27 cellular contexts compared by ENCODE assay signal in genomic region chr16:66574081-66574480, GRCh38. TPM values are rescaled to one million over a fixed set of nuclear protein-coding genes. Genes with fewer than 3 reads are reported as not detected.
"Had no signal": no experiment of that assay in that cellular context is flagged by ENCODE, and none has a peak within 500 bp of the region (broad histone marks: within the 10 kb centered on the region; RNA-seq: fewer than 3 reads in every experiment).

No MANE protein-coding gene starts in this region.

- DNase-seq: activated CD4-positive, alpha-beta T cell treated with anti-CD3 and anti-CD28 coated beads, Interleukin-2, amount 10 ng/mL, durations not matched to agents 24 days and 14 days; activated CD8-positive, alpha-beta memory T cell treated with anti-CD3 and anti-CD28 coated beads, Interleukin-2, amount 10 ng/mL, durations not matched to agents 7 days and 5 days; activated CD8-positive, alpha-beta T cell treated with anti-CD3 and anti-CD28 coated beads for 36 hours; activated gamma-delta T cell treated with Interleukin-2 at 50 U/mL for 16 hours; brain microvascular endothelial cell; caudate nucleus; dorsolateral prefrontal cortex; heart right ventricle; islet precursor cell; left colon; nephron progenitor cell; nucleus accumbens; posterior cingulate gyrus; stimulated activated CD4-positive, alpha-beta T cell treated with anti-CD3 and anti-CD28 coated beads, Interleukin-4, amount 100 ng/mL, for 1 hour; stimulated activated naive CD4-positive, alpha-beta T cell; T-helper 9 cell; testis; trophoblast cell had no signal

- H3K36me3 Mint-ChIP-seq: activated naive CD4-positive, alpha-beta T cell treated with anti-CD3 and anti-CD28 coated beads, Interleukin-2, amount 50 U/mL, for 24 hours; memory B cell had no signal

- H3K4me3 ChIP-seq: ascending aorta, dorsolateral prefrontal cortex, heart right ventricle, smooth muscle cell, testis, vagina had no signal

- H3K4me1 Mint-ChIP-seq: nephron progenitor cell had no signal

- H3K4me3 Mint-ChIP-seq: activated CD4-positive, alpha-beta T cell treated with anti-CD3 and anti-CD28 coated beads, Interleukin-2, amount 10 ng/mL, durations not matched to agents 24 days and 14 days; activated CD8-positive, alpha-beta memory T cell treated with anti-CD3 and anti-CD28 coated beads, Interleukin-2, amount 10 ng/mL, durations not matched to agents 7 days and 5 days; activated CD8-positive, alpha-beta T cell treated with anti-CD3 and anti-CD28 coated beads for 36 hours; activated naive CD4-positive, alpha-beta T cell treated with anti-CD3 and anti-CD28 coated beads, Interleukin-2, amount 50 U/mL, for 24 hours; memory B cell; nephron progenitor cell had no signal

- H3K9me3 Mint-ChIP-seq: activated CD4-positive, alpha-beta T cell treated with anti-CD3 and anti-CD28 coated beads, Interleukin-2, amount 10 ng/mL, durations not matched to agents 24 days and 14 days; activated CD8-positive, alpha-beta T cell treated with anti-CD3 and anti-CD28 coated beads for 36 hours; activated naive CD4-positive, alpha-beta T cell treated with anti-CD3 and anti-CD28 coated beads, Interleukin-2, amount 50 U/mL, for 24 hours; memory B cell; nephron progenitor cell had no signal

- H3K27ac Mint-ChIP-seq: activated CD4-positive, alpha-beta T cell treated with anti-CD3 and anti-CD28 coated beads, Interleukin-2, amount 10 ng/mL, durations not matched to agents 24 days and 14 days; activated CD8-positive, alpha-beta memory T cell treated with anti-CD3 and anti-CD28 coated beads, Interleukin-2, amount 10 ng/mL, durations not matched to agents 7 days and 5 days; activated CD8-positive, alpha-beta T cell treated with anti-CD3 and anti-CD28 coated beads for 36 hours; activated naive CD4-positive, alpha-beta T cell treated with anti-CD3 and anti-CD28 coated beads, Interleukin-2, amount 50 U/mL, for 24 hours; memory B cell; nephron progenitor cell had no signal

- ATAC-seq: activated CD8-positive, alpha-beta memory T cell treated with anti-CD3 and anti-CD28 coated beads, Interleukin-2, amount 10 ng/mL, durations not matched to agents 7 days and 5 days; activated CD8-positive, alpha-beta T cell treated with anti-CD3 and anti-CD28 coated beads for 36 hours; heart right ventricle; left colon; sciatic nerve had no signal

- H3K9me3 ChIP-seq: ascending aorta, heart right ventricle, testis, vagina had no signal

- H3K27ac ChIP-seq: ascending aorta, brain microvascular endothelial cell, dorsolateral prefrontal cortex, heart right ventricle, testis, vagina had no signal

- H3K27me3 ChIP-seq: ascending aorta, testis, vagina had no signal

- H3K36me3 ChIP-seq: ascending aorta, brain microvascular endothelial cell, heart right ventricle, vagina had no signal

- H3K4me2 ChIP-seq: smooth muscle cell had no signal

RNA-seq across cellular contexts. Expression of gene CMTM2, which starts 5.2 kb away (rescaled TPM):
- total RNA-seq: ascending aorta, fibroblast of villous mesenchyme, left colon, myocyte, renal cortical epithelial cell, smooth muscle cell, vagina had no signal

RNA-seq across cellular contexts. Expression of gene CMTM1, which starts 7.8 kb away (rescaled TPM):
- total RNA-seq: ascending aorta, vagina had no signal

RNA-seq across cellular contexts. Expression of gene CKLF, which starts 21.7 kb away (rescaled TPM):
- total RNA-seq: ascending aorta had no signal
